ENCODE assay signal across 8 cellular contexts in the genomic region with DNA sequence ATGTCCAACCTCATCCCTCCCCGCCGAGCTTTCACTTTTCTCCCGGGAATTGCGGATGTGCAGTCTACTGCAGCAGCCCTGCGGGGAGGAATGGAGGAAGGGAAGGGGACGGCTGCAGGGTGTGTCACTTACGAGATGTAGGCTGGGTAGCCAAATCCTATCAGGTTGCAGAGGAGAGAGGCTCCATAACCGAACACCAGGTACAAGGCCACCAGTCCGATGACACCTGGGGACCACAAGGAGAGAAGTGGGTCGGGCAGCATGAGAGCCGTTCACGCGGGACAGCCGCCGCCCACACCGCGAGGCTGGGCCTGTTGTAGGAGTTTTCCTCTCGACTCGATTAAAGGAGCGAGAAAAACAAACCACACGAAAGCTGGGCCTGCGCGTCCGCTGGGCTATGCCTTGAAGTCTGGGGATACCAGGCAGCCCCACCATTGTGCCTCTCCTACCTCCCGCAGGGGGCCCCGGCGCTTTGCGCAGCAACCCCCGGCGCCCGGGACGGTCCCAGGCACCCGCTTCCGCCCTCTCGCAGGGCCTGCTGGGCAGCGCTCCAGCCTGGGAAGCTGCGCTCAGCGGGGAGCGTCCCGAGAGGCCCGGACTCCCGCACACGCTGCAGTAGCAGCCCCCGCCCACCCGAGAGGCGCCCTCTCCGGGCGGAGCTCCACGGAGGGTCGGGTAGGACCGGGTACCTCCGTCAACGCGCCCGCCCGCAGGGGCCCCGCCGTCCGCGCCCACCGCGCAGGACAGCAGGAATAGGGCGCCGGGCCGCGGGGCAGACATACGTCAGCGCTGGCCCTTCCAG. TPM values are rescaled to one million over a fixed set of nuclear protein-coding genes. Genes with fewer than 3 reads are reported as not detected.
DNase-seq lines count a peak whose midpoint lies in the region; ATAC-seq and TF ChIP-seq lines count a peak whose summit lies in the region.

No MANE protein-coding gene starts in this region.

- peak; percentile 39 for ATAC-seq in HG02885 (IDR thresholded peaks at IDR 0.05; ENCODE audit: poor library complexity, unreplicated experiment)

- no peaks in the 10 kb centered on the region for H3K27me3 Mint-ChIP-seq in chondrocyte (ENCODE audit: low read depth)

- DNase-seq in NOMO-1 (lab: John Stamatoyannopoulos, UW; ENCODE audit: unreplicated experiment in 2 of 2) (peak; percentile 25 to 40), NOMO-1 treated with dmso at 0.1 percent for 144 hours (lab: John Stamatoyannopoulos, UW; ENCODE audit: unreplicated experiment) (no peak), NCI-H2029 (lab: John Stamatoyannopoulos, UW) (peak; percentile 72), chondrocyte (ENCODE audit: low spot score) (peak; percentile 86), kidney glomerular epithelial cell (lab: John Stamatoyannopoulos, UW) (peak; percentile 61)
- peak; percentile 67 for DNase-seq in activated CD4-positive, CD25-positive, alpha-beta regulatory T cell treated with anti-CD3 and anti-CD28 coated beads, Interleukin-2, amount 50 U/mL, for 72 hours
- peak; percentile 26 to 46 for DNase-seq in stimulated activated CD4-positive, alpha-beta T cell treated with anti-CD3 and anti-CD28 coated beads, Interleukin-15, amount 100 ng/mL, for 1 hour (ENCODE audit: low read depth in 1 of 2, low spot score in 1 of 2)

- TF ChIP-seq CTCF in chondrocyte (IDR thresholded peaks at IDR 0.05) = no peak

- peak overlapping the region; percentile 73 for H3K27ac Mint-ChIP-seq in chondrocyte (ENCODE audit: unreplicated experiment)

- peak overlapping the region; percentile 81 for H3K4me3 Mint-ChIP-seq in chondrocyte (ENCODE audit: unreplicated experiment)

- peaks cover 7% of the 10 kb centered on the region for H3K36me3 Mint-ChIP-seq in chondrocyte (ENCODE audit: low read depth)

- no peaks in the 10 kb centered on the region for H3K9me3 Mint-ChIP-seq in chondrocyte (ENCODE audit: low read depth)

- H3K4me1 Mint-ChIP-seq in chondrocyte (ENCODE audit: low read depth) = peaks cover 50% of the 10 kb centered on the region

RNA-seq across cellular contexts. Expression of a gene that starts 0.8 kb away (rescaled TPM):
- 75.6 to 89.6 TPM (median 87.6 TPM) in 3 replicates for total RNA-seq in chondrocyte

RNA-seq across cellular contexts. Expression of a gene that starts 55.4 kb away (rescaled TPM):
- total RNA-seq in chondrocyte = 37.3 to 47.1 TPM (median 40.1 TPM) in 3 replicates
